Comparison of ENCODE assay signal across 8 cellular contexts in genomic region chr18:57209697-57210096, GRCh38.
DNase-seq lines count a peak whose midpoint lies in the region; ATAC-seq and TF ChIP-seq lines count a peak whose summit lies in the region.

No MANE protein-coding gene starts in this region.

- TF ChIP-seq CTCF in body of pancreas (IDR thresholded peaks at IDR 0.05): no peak
- no peak for TF ChIP-seq CTCF in gastroesophageal sphincter (IDR thresholded peaks at IDR 0.05)

- TF ChIP-seq POLR2A in body of pancreas (IDR thresholded peaks at IDR 0.05) (no peak), gastroesophageal sphincter (IDR thresholded peaks at IDR 0.05) (no peak)

- H3K9me3 ChIP-seq in body of pancreas (no peaks in the 10 kb centered on the region), skeletal muscle satellite cell (replicated peaks; ENCODE audit: low read length) (no peaks in the 10 kb centered on the region), gastroesophageal sphincter (peaks cover 0 to 4% (median 0%) of the 10 kb centered on the region in 3 donors), aorta (ENCODE audit: control insufficient read depth, low read length) (peaks cover 1% of the 10 kb centered on the region)

- H3K36me3 ChIP-seq in body of pancreas (replicated peaks in 1 of 2; ENCODE audit: insufficient read depth in 1 of 2, low read depth in 2 of 2): no peaks in the 10 kb centered on the region
- no peaks in the 10 kb centered on the region for H3K36me3 ChIP-seq in skeletal muscle satellite cell (ENCODE audit: insufficient read depth, low read length)
- H3K36me3 ChIP-seq in gastroesophageal sphincter: no peaks in the 10 kb centered on the region
- no peaks in the 10 kb centered on the region for H3K36me3 ChIP-seq in aorta (ENCODE audit: control insufficient read depth in 1 of 2, insufficient read depth in 2 of 2, low read length in 1 of 2)

- H3K9ac ChIP-seq in skeletal muscle satellite cell (ENCODE audit: low read depth, low read length): no peak overlapping the region

- peak overlapping the region in 1 of 4 donors; percentile 58 for H3K27ac ChIP-seq in body of pancreas
- H3K27ac ChIP-seq in gastroesophageal sphincter: no peak overlapping the region
- H3K27ac ChIP-seq in aorta (ENCODE audit: low read depth in 1 of 2, low read length in 2 of 2): no peak overlapping the region

- WGBS in body of pancreas, 2 donors: 11 to 20% methylated on average over 9 to 10 of the region's 10 CpGs
- 11 to 12% methylated on average over 6 to 10 of the region's 10 CpGs for WGBS in gastroesophageal sphincter (ENCODE audit: low coverage in 1 of 2), 2 donors
- 19 to 21% methylated on average over 10 of the region's 10 CpGs for WGBS in aorta, 2 donors

- no peak overlapping the region for H3K4me3 ChIP-seq in body of pancreas
- peak overlapping the region; percentile 13 for H3K4me3 ChIP-seq in skeletal muscle satellite cell (ENCODE audit: low read length)
- H3K4me3 ChIP-seq in gastroesophageal sphincter: peak overlapping the region in 1 of 2 donors; percentile 7
- no peak overlapping the region for H3K4me3 ChIP-seq in aorta (ENCODE audit: low read length in 2 of 2)

- peaks cover 10% of the 10 kb centered on the region for H3K4me1 ChIP-seq in body of pancreas
- peaks cover 11% of the 10 kb centered on the region for H3K4me1 ChIP-seq in skeletal muscle satellite cell (ENCODE audit: control insufficient read depth, insufficient read depth, low read length)
- peaks cover 0 to 11% (median 0%) of the 10 kb centered on the region in 3 donors for H3K4me1 ChIP-seq in gastroesophageal sphincter
- no peaks in the 10 kb centered on the region for H3K4me1 ChIP-seq in aorta (ENCODE audit: control insufficient read depth in 1 of 2, insufficient read depth in 2 of 2, low read length in 2 of 2)

- H3K4me2 ChIP-seq in skeletal muscle satellite cell (ENCODE audit: low read length): peak overlapping the region; percentile 73

- H3K27me3 ChIP-seq in body of pancreas (no peaks in the 10 kb centered on the region), skeletal muscle satellite cell (ENCODE audit: control insufficient read depth, insufficient read depth, low read length) (peaks cover 32% of the 10 kb centered on the region), gastroesophageal sphincter (peaks cover 51% of the 10 kb centered on the region), aorta (ENCODE audit: control insufficient read depth in 1 of 2, insufficient read depth in 2 of 2, low read length in 1 of 2) (peaks cover 0 to 1% of the 10 kb centered on the region in 2 donors)

- peak in 2 of 3 experiments; percentile 66 to 72 for DNase-seq in NCI-H1417 (lab: John Stamatoyannopoulos, UW)
- no peak for DNase-seq in NCI-H1417 treated with DMSO at 0.1 percent for 48 hours (lab: John Stamatoyannopoulos, UW)
- DNase-seq in NCI-H146 treated with DMSO at 0.1 percent for 48 hours (lab: John Stamatoyannopoulos, UW; ENCODE audit: unreplicated experiment): peak; percentile 69
- no peak for DNase-seq in body of pancreas
- no peak for DNase-seq in aorta

- intact Hi-C loops in body of pancreas (cut with DNase I): no loop called here
- intact Hi-C loops in aorta (cut with DNase I): no loop called here

- ATAC-seq in body of pancreas (peak; percentile 8), gastroesophageal sphincter (no peak), aorta (ENCODE audit: low FRiP score) (no peak), GM21360 (IDR thresholded peaks at IDR 0.05; ENCODE audit: unreplicated experiment) (no peak)

- no peak for TF ChIP-seq EP300 in gastroesophageal sphincter (IDR thresholded peaks at IDR 0.05)

Comparison
In these comparisons a context has a peak if more than half of its experiments do, and no peak if none do; other contexts are left out.
1. DNase-seq: peak in NCI-H1417 (2 of 3) and NCI-H146 treated with DMSO at 0.1 percent for 48 hours (single experiment); none in NCI-H1417 treated with DMSO at 0.1 percent for 48 hours (single experiment), body of pancreas (0 of 4) and aorta (0 of 2).